ENCODE assay signal across 8 cellular contexts in genomic region chr4:44425614-44426208, GRCh38. TPM values are rescaled to one million over a fixed set of nuclear protein-coding genes. Genes with fewer than 3 reads are reported as not detected.
DNase-seq lines count a peak whose midpoint lies in the region; ATAC-seq, FAIRE-seq and TF ChIP-seq lines count a peak whose summit lies in the region.

No MANE protein-coding gene starts in this region.

- no peak overlapping the region for H3K4me3 Mint-ChIP-seq in CD8-positive, alpha-beta T cell

- CTCF ChIA-PET in IMR-90 (lab: Yijun Ruan, JAX): no interaction called here
- CTCF ChIA-PET in CD8-positive, alpha-beta T cell (lab: Charles Lee): no interaction called here

- H3K14ac ChIP-seq in IMR-90 (replicated peaks; ENCODE audit: low read depth, low read length): no peak overlapping the region

- H3K36me3 ChIP-seq in IMR-90 (ENCODE audit: control insufficient read depth, insufficient read depth, low read length): no peaks in the 10 kb centered on the region
- H3K36me3 ChIP-seq in aorta (ENCODE audit: control insufficient read depth in 1 of 2, insufficient read depth in 2 of 2, low read length in 1 of 2): no peaks in the 10 kb centered on the region
- no peaks in the 10 kb centered on the region for H3K36me3 ChIP-seq in CD8-positive, alpha-beta T cell (ENCODE audit: insufficient read depth, low read length)

- H3K9me3 Mint-ChIP-seq in CD8-positive, alpha-beta T cell: no peaks in the 10 kb centered on the region

- H3K27me3 ChIP-seq in IMR-90 (ENCODE audit: control insufficient read depth, insufficient read depth, low read length): no peaks in the 10 kb centered on the region
- H3K27me3 ChIP-seq in aorta (ENCODE audit: control insufficient read depth in 1 of 2, insufficient read depth in 2 of 2, low read length in 1 of 2): no peaks in the 10 kb centered on the region
- no peaks in the 10 kb centered on the region for H3K27me3 ChIP-seq in CD8-positive, alpha-beta T cell (ENCODE audit: insufficient read depth, low read length)

- no peaks in the 10 kb centered on the region for H3K9me1 ChIP-seq in IMR-90 (ENCODE audit: insufficient read depth, low read length)

- POLR2A ChIA-PET in IMR-90 (lab: Charles Lee; ENCODE audit: unreplicated experiment): no interaction called here
- POLR2A ChIA-PET in CD8-positive, alpha-beta T cell (lab: Charles Lee): no interaction called here

- H3K4me2 ChIP-seq in IMR-90 (ENCODE audit: low read depth, low read length): no peak overlapping the region

- no peak overlapping the region for H2BK120ac ChIP-seq in IMR-90 (ENCODE audit: low read depth, low read length)

- no peak overlapping the region for H3K27ac Mint-ChIP-seq in CD8-positive, alpha-beta T cell

- H3K4me1 ChIP-seq in IMR-90 (ENCODE audit: control insufficient read depth, insufficient read depth, low read length) (no peaks in the 10 kb centered on the region), aorta (ENCODE audit: control insufficient read depth in 1 of 2, insufficient read depth in 2 of 2, low read length in 2 of 2) (no peaks in the 10 kb centered on the region)
- no peaks in the 10 kb centered on the region for H3K4me1 ChIP-seq in CD8-positive, alpha-beta T cell (ENCODE audit: insufficient read depth, low read length)

- H3K9ac ChIP-seq in IMR-90 (ENCODE audit: low read depth, low read length): no peak overlapping the region

- H3K23ac ChIP-seq in IMR-90 (ENCODE audit: low read depth, low read length): no peak overlapping the region

- WGBS in IMR-90 (ENCODE audit: extremely low coverage in 2 of 2, insufficient read length in 1 of 2), 2 experiments: no CpG with 5 or more reads among the region's 2 CpGs
- WGBS in aorta, 2 donors: 60 to 68% methylated on average over 2 of the region's 2 CpGs

- no peaks in the 10 kb centered on the region for H3K27me3 Mint-ChIP-seq in CD8-positive, alpha-beta T cell (ENCODE audit: low read depth)

- no peaks in the 10 kb centered on the region for H3K79me1 ChIP-seq in IMR-90 (ENCODE audit: low read depth in 1 of 2, low read length in 2 of 2)

- no TSS peak for BruUV-seq in IMR-90 (replicated peaks; lab: Mats Ljungman, UMichigan)

- H3K36me3 Mint-ChIP-seq in CD8-positive, alpha-beta T cell: no peaks in the 10 kb centered on the region

- in situ Hi-C loops in ACHN (cut with HindIII; ENCODE audit: low pct_ligation_motif_present, low pct_unique_long_range_greater_than_20kb, low sequenced_read_pairs): no loop called here
- in situ Hi-C loops in IMR-90 (cut with MboI; ENCODE audit: low sequenced_read_pairs): no loop called here

- H2AK9ac ChIP-seq in IMR-90 (replicated peaks; ENCODE audit: low read depth, low read length, poor library complexity): no peak overlapping the region

- no peak overlapping the region for H3K56ac ChIP-seq in IMR-90 (ENCODE audit: extremely low read depth, insufficient read depth, low read length)

- no peak overlapping the region for H2BK20ac ChIP-seq in IMR-90 (ENCODE audit: low read depth, low read length)

- dilution Hi-C loops in IMR-90 (cut with HindIII; ENCODE audit: low sequenced_read_pairs, unreplicated experiment): no loop called here

- H2AK5ac ChIP-seq in IMR-90 (ENCODE audit: low read depth, low read length): no peak overlapping the region

- TF ChIP-seq POLR2A in IMR-90 (IDR thresholded peaks at IDR 0.05; ENCODE audit: low read depth, low read length) (no peak), GM12892 (IDR thresholded peaks at IDR 0.05; ENCODE audit: low read depth, low read length) (no peak)

- intact Hi-C loops in IMR-90 (cut with micrococcal nuclease) (no loop called here), aorta (cut with DNase I) (no loop called here)
- intact Hi-C loops in CD8-positive, alpha-beta T cell (cut with DNase I, micrococcal nuclease): no loop called here

- no peak for ATAC-seq in IMR-90 (ENCODE audit: low read depth)
- ATAC-seq in aorta (ENCODE audit: low FRiP score): no peak
- ATAC-seq in CD8-positive, alpha-beta T cell: no peak

- H3K4me1 Mint-ChIP-seq in CD8-positive, alpha-beta T cell (ENCODE audit: low read depth): no peaks in the 10 kb centered on the region

- H3K27ac ChIP-seq in IMR-90 (ENCODE audit: insufficient read depth, low read length) (no peak overlapping the region), VCaP (no peak overlapping the region), aorta (ENCODE audit: low read depth in 1 of 2, low read length in 2 of 2) (no peak overlapping the region)
- H3K27ac ChIP-seq in CD8-positive, alpha-beta T cell (ENCODE audit: low read depth, low read length): no peak overlapping the region

- no peak overlapping the region for H4K5ac ChIP-seq in IMR-90 (ENCODE audit: low read depth, low read length)

- peak; percentile 73 for FAIRE-seq in islet of Langerhans (lab: Jason Lieb, UNC)
- FAIRE-seq in GM12892 (lab: Jason Lieb, UNC): no peak

- H3K4me3 ChIP-seq in IMR-90 (ENCODE audit: insufficient read depth, low read depth, low read length) (no peak overlapping the region), aorta (ENCODE audit: low read length in 2 of 2) (no peak overlapping the region)
- no peak overlapping the region for H3K4me3 ChIP-seq in CD8-positive, alpha-beta T cell (ENCODE audit: low read depth, low read length)

- TF ChIP-seq CTCF in IMR-90 (conservative IDR thresholded peaks at IDR 0.05; ENCODE audit: low read depth, low read length) (peak; percentile 43; the same call in 1 of the 2 replicates), VCaP (conservative IDR thresholded peaks at IDR 0.05) (peak; percentile 91)
- no peak for TF ChIP-seq CTCF in CD8-positive, alpha-beta T cell (IDR thresholded peaks at IDR 0.05)

- no peak overlapping the region for H2BK15ac ChIP-seq in IMR-90 (ENCODE audit: low read depth, low read length)

- DNase-seq in ACHN: peak; percentile 33
- DNase-seq in IMR-90: peak; percentile 2
- DNase-seq in aorta: no peak
- no peak for DNase-seq in NCI-H2227 (lab: John Stamatoyannopoulos, UW; ENCODE audit: unreplicated experiment)
- no peak for DNase-seq in CD8-positive, alpha-beta T cell
- no peak for DNase-seq in GM12892 (ENCODE audit: insufficient read length)

- H3K9me3 ChIP-seq in IMR-90 (ENCODE audit: control insufficient read depth, insufficient read depth, low read length): no peaks in the 10 kb centered on the region
- H3K9me3 ChIP-seq in aorta (ENCODE audit: control insufficient read depth, low read length): no peaks in the 10 kb centered on the region
- no peaks in the 10 kb centered on the region for H3K9me3 ChIP-seq in CD8-positive, alpha-beta T cell (ENCODE audit: low read length)

- H2AFZ ChIP-seq in IMR-90 (replicated peaks; ENCODE audit: low read length, poor library complexity): no peak overlapping the region

- no peaks in the 10 kb centered on the region for H4K20me1 ChIP-seq in IMR-90 (ENCODE audit: insufficient read depth, low read length)

- no peak overlapping the region for H3K18ac ChIP-seq in IMR-90 (ENCODE audit: low read depth, low read length)

- no peak overlapping the region for H3K4ac ChIP-seq in IMR-90 (ENCODE audit: low read depth, low read length)

- H4K8ac ChIP-seq in IMR-90 (ENCODE audit: low read depth in 2 of 2, low read length in 2 of 2): no peak overlapping the region

- no peak overlapping the region for H2BK5ac ChIP-seq in IMR-90 (ENCODE audit: low read depth, low read length, poor library complexity, severe bottlenecking)

- H4K91ac ChIP-seq in IMR-90 (ENCODE audit: insufficient read depth, low read depth, low read length): no peak overlapping the region

- peak; percentile 53 for TF ChIP-seq RAD21 in IMR-90 (IDR thresholded peaks at IDR 0.05; ENCODE audit: low read length)

TF ChIP-seq in IMR-90, 13 proteins besides CTCF, POLR2A, EP300 and RAD21:
- TF ChIP-seq SMC3 (IDR thresholded peaks at IDR 0.05; ENCODE audit: low read depth, low read length) (peak; percentile 28; the same call in 1 of the 2 replicates), MXI1 (IDR thresholded peaks at IDR 0.05; ENCODE audit: borderline replicate concordance, low read depth, low read length) (no peak), RCOR1 (IDR thresholded peaks at IDR 0.05; ENCODE audit: insufficient replicate concordance, low read length) (no peak)
- TF ChIP-seq, protein P1, sequence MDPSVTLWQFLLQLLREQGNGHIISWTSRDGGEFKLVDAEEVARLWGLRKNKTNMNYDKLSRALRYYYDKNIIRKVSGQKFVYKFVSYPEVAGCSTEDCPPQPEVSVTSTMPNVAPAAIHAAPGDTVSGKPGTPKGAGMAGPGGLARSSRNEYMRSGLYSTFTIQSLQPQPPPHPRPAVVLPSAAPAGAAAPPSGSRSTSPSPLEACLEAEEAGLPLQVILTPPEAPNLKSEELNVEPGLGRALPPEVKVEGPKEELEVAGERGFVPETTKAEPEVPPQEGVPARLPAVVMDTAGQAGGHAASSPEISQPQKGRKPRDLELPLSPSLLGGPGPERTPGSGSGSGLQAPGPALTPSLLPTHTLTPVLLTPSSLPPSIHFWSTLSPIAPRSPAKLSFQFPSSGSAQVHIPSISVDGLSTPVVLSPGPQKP (IDR thresholded peaks at IDR 0.05; ENCODE audit: borderline replicate concordance, low read depth, low read length): no peak

RNA-seq across cellular contexts. Expression of gene KCTD8, which starts 22.9 kb away (rescaled TPM):
- total RNA-seq in IMR-90 (2012; rRNA removed) (not detected in 2 replicates), aorta (1 to 10 TPM in 1 of 2 donors, under 1 TPM in 1; 0.75 to 4.8 TPM)
- polyA plus RNA-seq in IMR-90 (2012; rRNA removed) (0.03 TPM in 2 replicates), aorta (under 1 TPM in 1 of 2 donors, not detected in 1; 0.15 TPM)
- polyA plus RNA-seq in IMR-90 (2012; cell fraction: cytosol; rRNA removed): 0.01 TPM in 1 of 2 replicates, not detected in the other
- polyA plus RNA-seq in IMR-90 (2012; cell fraction: nucleus; rRNA removed; ENCODE audit: low replicate concordance): 0.02 TPM in 2 replicates
- total RNA-seq in CD8-positive, alpha-beta T cell: not detected
- polyA plus RNA-seq in GM12892 (2012; ENCODE audit: missing spikeins): not detected

Comparison
In these comparisons a context has a peak if more than half of its experiments do, and no peak if none do; other contexts are left out.
1. DNase-seq: peak in ACHN (single experiment) and IMR-90 (single experiment); none in aorta (0 of 2), NCI-H2227 (single experiment), CD8-positive, alpha-beta T cell (0 of 7) and GM12892 (single experiment).